Comparison of ENCODE assay signal across 2 cellular contexts in the genomic region with DNA sequence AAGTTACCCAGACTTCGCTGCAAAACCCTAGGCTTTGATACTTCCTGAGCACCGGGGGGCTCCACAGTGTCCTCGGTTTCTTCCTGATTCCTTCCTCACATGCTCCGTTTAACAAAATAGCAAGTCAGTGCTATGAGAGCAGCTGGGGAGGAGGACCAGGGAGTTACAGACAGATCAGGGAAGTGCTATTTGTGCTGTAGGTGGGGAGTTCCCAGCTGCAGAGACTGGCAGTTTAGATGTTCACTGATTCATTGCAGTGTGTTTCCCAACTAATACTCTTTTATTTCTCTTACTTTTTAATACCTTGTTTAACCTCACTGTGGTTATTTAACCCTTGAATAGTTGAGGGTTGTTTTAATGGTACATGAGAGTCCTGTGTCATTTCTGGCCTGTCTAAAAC. TPM values are rescaled to one million over a fixed set of nuclear protein-coding genes. Genes with fewer than 3 reads are reported as not detected.
"Had no signal": no experiment of that assay in that cellular context is flagged by ENCODE, and none has a peak within 500 bp of the region (broad histone marks: within the 10 kb centered on the region; RNA-seq: fewer than 3 reads in every experiment).

No MANE protein-coding gene starts in this region.

RNA-seq across cellular contexts. Expression of gene GOLGA8M, which starts 45.8 kb away (rescaled TPM):
- total RNA-seq: kidney epithelial cell had no signal
- polyA plus RNA-seq: keratinocyte had no signal
